Comparison of ENCODE assay signal across 1 cellular context in genomic region chr1:12477936-12478611, GRCh38.
TF ChIP-seq lines count a peak whose summit lies in the region.

No MANE protein-coding gene starts in this region.

TF ChIP-seq in HCT116, 20 proteins besides CTCF, POLR2A, EP300 and RAD21 (continued from another document):
- peak; percentile 80 for TF ChIP-seq ZBTB33 (IDR thresholded peaks at IDR 0.05; ENCODE audit: extremely low read depth, insufficient replicate concordance, low read length)
- TF ChIP-seq POLR2AphosphoS5 (IDR thresholded peaks at IDR 0.05; ENCODE audit: low read depth, low read length): peak; percentile 92
